Comparison of ENCODE assay signal across 11 cellular contexts in the genomic region with DNA sequence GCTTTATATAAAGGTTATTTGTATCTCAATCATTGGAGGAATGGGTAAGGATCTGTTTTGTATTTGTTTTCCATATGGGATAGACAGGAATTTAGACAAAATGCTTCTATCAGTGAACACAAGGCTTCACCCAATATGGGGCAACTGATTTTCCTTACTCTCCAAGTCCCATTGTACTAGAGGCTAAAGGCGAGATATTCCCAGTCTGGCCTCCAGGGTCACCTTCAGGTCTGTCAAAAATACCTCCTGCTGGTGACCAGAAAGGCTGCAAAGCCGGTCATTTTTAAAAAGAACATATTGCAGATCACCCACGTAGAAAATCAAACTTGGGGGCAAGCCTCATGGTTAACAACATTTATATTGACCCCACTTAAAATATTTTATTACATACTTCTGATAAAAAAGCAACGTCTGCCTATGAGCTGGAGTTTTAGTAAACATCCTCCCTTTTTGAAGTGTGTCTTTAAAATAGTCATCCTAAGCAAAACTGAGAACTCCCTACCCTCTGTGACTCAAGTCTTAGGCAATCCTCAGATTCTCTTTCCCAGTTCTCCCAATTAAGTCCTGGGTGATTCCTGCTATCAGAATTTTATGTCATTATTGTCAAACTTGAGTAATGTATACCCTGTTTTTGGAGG.
DNase-seq lines count a peak whose midpoint lies in the region; ATAC-seq and TF ChIP-seq lines count a peak whose summit lies in the region.
"Had no signal": no experiment of that assay in that cellular context is flagged by ENCODE, and none has a peak within 500 bp of the region (broad histone marks: within the 10 kb centered on the region; RNA-seq: fewer than 3 reads in every experiment).

No MANE protein-coding gene starts in this region.

- CTCF ChIA-PET in AG04450 (lab: Charles Lee): interaction anchor here (0.8 to 0.9 kb wide), 3 partner anchors 36 to 303 kb away, joined by 3 to 4 read pairs (median 3); no protein-coding TSS in a partner anchor

- no peak overlapping the region for H3K27ac ChIP-seq in AG04450 (ENCODE audit: low read depth, low read length)
- H3K27ac ChIP-seq: SK-N-MC had no signal

- no peak overlapping the region for H3K4me3 ChIP-seq in AG04450 (ENCODE audit: low read depth, low read length)
- H3K4me3 ChIP-seq in adipocyte (ENCODE audit: low read length): peak overlapping the region; percentile 29
- H3K4me3 ChIP-seq: coronary artery, lung, SK-N-MC had no signal

- H3K9ac ChIP-seq in adipocyte (ENCODE audit: low read length): peak overlapping the region; percentile 71

- peaks cover 9% of the 10 kb centered on the region for H3K4me1 ChIP-seq in adipocyte (ENCODE audit: control insufficient read depth, insufficient read depth, low read length)

- POLR2A ChIA-PET in AG04450 (lab: Yijun Ruan, JAX): no interaction called here

- no peaks in the 10 kb centered on the region for H3K27me3 ChIP-seq in AG04450 (ENCODE audit: control insufficient read depth, insufficient read depth, low read length)
- no peaks in the 10 kb centered on the region for H3K27me3 ChIP-seq in adipocyte (replicated peaks; ENCODE audit: control insufficient read depth, insufficient read depth, low read length)

- H3K9me3 ChIP-seq in AG04450 (ENCODE audit: control insufficient read depth, insufficient read depth, low read length) (no peaks in the 10 kb centered on the region), adipocyte (ENCODE audit: control insufficient read depth, low read length) (no peaks in the 10 kb centered on the region)

- H3K36me3 ChIP-seq in adipocyte (ENCODE audit: control insufficient read depth, insufficient read depth, low read length, severe bottlenecking): no peaks in the 10 kb centered on the region

- peak; percentile 55 for TF ChIP-seq CTCF in AG04450 (IDR thresholded peaks at IDR 0.05; ENCODE audit: low read depth, low read length)

- no peak for DNase-seq in AG04450 (ENCODE audit: low read depth, low spot score)
- peak; percentile 85 for DNase-seq in HCEC 1CT
- DNase-seq in adipocyte (ENCODE audit: low read depth): peak; percentile 65
- peak; percentile 23 for DNase-seq in iPS DF 19.7 (ENCODE audit: low read depth, low spot score)
- no peak for DNase-seq in NCI-H1694 treated with DMSO at 0.1 percent for 48 hours (lab: John Stamatoyannopoulos, UW)
- DNase-seq in stimulated activated CD4-positive, alpha-beta T cell treated with anti-CD3 and anti-CD28 coated beads, Interleukin-4, amount 100 ng/mL, for 4 hours: no peak

- ATAC-seq in GM19328 (IDR thresholded peaks at IDR 0.05; ENCODE audit: unreplicated experiment) (no peak), GM19397 (IDR thresholded peaks at IDR 0.05; ENCODE audit: unreplicated experiment) (no peak)

Comparison
In these comparisons a context has a peak if more than half of its experiments do, and no peak if none do; other contexts are left out.
1. DNase-seq: peak in HCEC 1CT (single experiment), adipocyte (single experiment) and iPS DF 19.7 (single experiment); none in AG04450 (single experiment), NCI-H1694 treated with DMSO at 0.1 percent for 48 hours (single experiment) and stimulated activated CD4-positive, alpha-beta T cell treated with anti-CD3 and anti-CD28 coated beads, Interleukin-4, amount 100 ng/mL, for 4 hours (0 of 2).